19 cellular contexts compared by ENCODE assay signal in genomic region chr10:4431114-4431862, GRCh38.
A peak's percentile ranks its signal among the peaks of the same experiment; 100 is the strongest.
DNase-seq lines count a peak whose midpoint lies in the region; ATAC-seq and TF ChIP-seq lines count a peak whose summit lies in the region.
"Had no signal": no experiment of that assay in that cellular context is flagged by ENCODE, and none has a peak within 500 bp of the region (broad histone marks: within the 10 kb centered on the region; RNA-seq: fewer than 3 reads in every experiment).

No MANE protein-coding gene starts in this region.

- no peaks in the 10 kb centered on the region for H3K27me3 Mint-ChIP-seq in activated naive CD8-positive, alpha-beta T cell treated with anti-CD3 and anti-CD28 coated beads for 36 hours

- H3K36me3 ChIP-seq in mesodermal cell (ENCODE audit: control insufficient read depth, insufficient read depth, low read length) = no peaks in the 10 kb centered on the region
- H3K36me3 ChIP-seq: BE2C, uterus had no signal

- H3K9me3 Mint-ChIP-seq in activated naive CD8-positive, alpha-beta T cell treated with anti-CD3 and anti-CD28 coated beads for 36 hours = no peaks in the 10 kb centered on the region

- 48 to 74% methylated on average over 4 to 6 of the region's 11 CpGs for WGBS in mesodermal cell (ENCODE audit: insufficient coverage in 2 of 2), 2 experiments

- in situ Hi-C loops in astrocyte of the spinal cord (cut with HindIII; ENCODE audit: low sequenced_read_pairs) = no loop called here

- H3K4me3 ChIP-seq in astrocyte of the spinal cord (ENCODE audit: low read depth, low read length) = no peak overlapping the region
- H3K4me3 ChIP-seq in mesodermal cell (ENCODE audit: extremely low read depth, insufficient read depth, low read length, poor library complexity, severe bottlenecking) = no peak overlapping the region
- H3K4me3 ChIP-seq: uterus had no signal

- H3K27ac Mint-ChIP-seq in activated naive CD8-positive, alpha-beta T cell treated with anti-CD3 and anti-CD28 coated beads for 36 hours = no peak overlapping the region

- H3K4me3 Mint-ChIP-seq in activated naive CD8-positive, alpha-beta T cell treated with anti-CD3 and anti-CD28 coated beads for 36 hours = no peak overlapping the region

- no peaks in the 10 kb centered on the region for H3K36me3 Mint-ChIP-seq in activated naive CD8-positive, alpha-beta T cell treated with anti-CD3 and anti-CD28 coated beads for 36 hours

- DNase-seq in AG08396 (ENCODE audit: low spot score) (peak; percentile 48), astrocyte of the spinal cord (ENCODE audit: low read depth, low spot score) (peak; percentile 92), retina (no peak), COLO668 (lab: John Stamatoyannopoulos, UW; ENCODE audit: unreplicated experiment) (no peak)
- DNase-seq in activated naive CD8-positive, alpha-beta T cell treated with anti-CD3 and anti-CD28 coated beads for 36 hours = no peak
- DNase-seq: activated CD4-positive, alpha-beta T cell treated with anti-CD3 and anti-CD28 coated beads for 1 hour; activated T-cell treated with anti-CD3 and anti-CD28 coated beads for 4 hours; anterior cingulate cortex; BE2C; effector memory CD4-positive, alpha-beta T cell; NCI-H1105 treated with DMSO at 0.1 percent for 48 hours; NCI-H226; right cardiac atrium; stimulated activated CD4-positive, alpha-beta T cell treated with anti-CD3 and anti-CD28 coated beads, Interleukin-4, amount 100 ng/mL, for 4 hours; stimulated activated naive CD4-positive, alpha-beta T cell; uterus had no signal

- no peak for ATAC-seq in HG03135 (IDR thresholded peaks at IDR 0.05; ENCODE audit: unreplicated experiment)
- ATAC-seq: right cardiac atrium had no signal

- peaks cover 8% of the 10 kb centered on the region for H3K4me1 ChIP-seq in mesodermal cell (ENCODE audit: control insufficient read depth, insufficient read depth, low read length, poor library complexity, severe bottlenecking)
- H3K4me1 ChIP-seq: BE2C, uterus had no signal

- no peak for TF ChIP-seq RAD21 in Ishikawa (IDR thresholded peaks at IDR 0.05; ENCODE audit: low read depth)

- H3K27ac ChIP-seq in mesodermal cell (ENCODE audit: low read depth, low read length, severe bottlenecking) = peak overlapping the region; percentile 66
- H3K27ac ChIP-seq: uterus had no signal

- TF ChIP-seq CTCF in astrocyte of the spinal cord (IDR thresholded peaks at IDR 0.05; ENCODE audit: low read depth, low read length) = no peak

- no peak for TF ChIP-seq EP300 in Ishikawa (IDR thresholded peaks at IDR 0.05; ENCODE audit: borderline replicate concordance)

- H3K4me1 Mint-ChIP-seq in activated naive CD8-positive, alpha-beta T cell treated with anti-CD3 and anti-CD28 coated beads for 36 hours = peaks cover 2% of the 10 kb centered on the region

- H3K9me3 ChIP-seq in mesodermal cell (ENCODE audit: control insufficient read depth, low read length) = no peaks in the 10 kb centered on the region
- H3K9me3 ChIP-seq: BE2C, uterus had no signal

TF ChIP-seq in Ishikawa, 13 proteins besides CTCF, POLR2A, EP300 and RAD21:
- TF ChIP-seq NFIC (IDR thresholded peaks at IDR 0.05) = no peak
- no peak for TF ChIP-seq USF1 (IDR thresholded peaks at IDR 0.05)
- TF ChIP-seq TEAD4 (IDR thresholded peaks at IDR 0.05) = peak; percentile 50

Comparison
In these comparisons a context has a peak if more than half of its experiments do, and no peak if none do; other contexts are left out.
1. DNase-seq: peak in AG08396 (single experiment) and astrocyte of the spinal cord (single experiment); none in retina (single experiment), COLO668 (single experiment) and activated naive CD8-positive, alpha-beta T cell treated with anti-CD3 and anti-CD28 coated beads for 36 hours (single experiment).